In the genomic region with DNA sequence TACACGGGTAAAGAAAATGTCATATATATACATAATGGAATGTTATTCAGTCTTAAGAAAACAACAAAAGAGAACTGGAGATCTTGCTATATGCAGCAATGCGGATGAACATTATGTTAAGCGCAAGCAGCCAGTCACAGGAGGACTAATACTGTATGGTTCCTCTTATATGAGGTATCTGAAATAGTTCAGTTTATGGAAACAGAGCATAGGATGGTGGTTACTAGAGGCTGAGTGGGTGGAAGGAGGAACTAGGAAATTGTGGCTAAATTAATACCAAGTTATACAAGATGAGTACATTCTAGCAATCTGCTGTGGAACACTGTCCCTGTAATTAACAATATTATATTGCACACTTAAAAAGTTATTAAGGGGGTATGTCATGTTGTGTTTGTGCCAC, we compare ENCODE assay signal across 27 cellular contexts.
"Had no signal": no experiment of that assay in that cellular context is flagged by ENCODE, and none has a peak within 500 bp of the region (broad histone marks: within the 10 kb centered on the region; RNA-seq: fewer than 3 reads in every experiment).

No MANE protein-coding gene starts in this region.

- H3K36me3 Mint-ChIP-seq: activated naive CD8-positive, alpha-beta T cell treated with anti-CD3 and anti-CD28 coated beads, Interleukin-2, amount 10 ng/mL, durations not matched to agents 7 days and 5 days; naive thymus-derived CD4-positive, alpha-beta T cell had no signal

- H3K4me3 ChIP-seq: coronary artery, esophagus muscularis mucosa, left lung, lung, thoracic aorta, upper lobe of left lung had no signal

- H3K9me3 Mint-ChIP-seq: activated CD4-positive, alpha-beta memory T cell treated with anti-CD3 and anti-CD28 coated beads, Interleukin-2, amount 10 ng/mL, durations not matched to agents 7 days and 5 days; activated CD4-positive, alpha-beta T cell treated with anti-CD3 and anti-CD28 coated beads, Interleukin-2, amount 10 ng/mL, durations not matched to agents 24 days and 14 days; activated naive CD4-positive, alpha-beta T cell treated with anti-CD3 and anti-CD28 coated beads for 36 hours; activated naive CD8-positive, alpha-beta T cell treated with anti-CD3 and anti-CD28 coated beads, Interleukin-2, amount 10 ng/mL, durations not matched to agents 7 days and 5 days; neural crest cell had no signal

- H3K9me3 ChIP-seq: esophagus muscularis mucosa, left lung, thoracic aorta, upper lobe of left lung had no signal

- H3K4me1 Mint-ChIP-seq: activated CD4-positive, alpha-beta memory T cell treated with anti-CD3 and anti-CD28 coated beads, Interleukin-2, amount 10 ng/mL, durations not matched to agents 7 days and 5 days; activated CD4-positive, alpha-beta T cell treated with anti-CD3 and anti-CD28 coated beads, Interleukin-2, amount 10 ng/mL, durations not matched to agents 24 days and 14 days; activated naive CD8-positive, alpha-beta T cell treated with anti-CD3 and anti-CD28 coated beads, Interleukin-2, amount 10 ng/mL, durations not matched to agents 7 days and 5 days; naive thymus-derived CD4-positive, alpha-beta T cell; neural crest cell had no signal

- H3K36me3 ChIP-seq: esophagus muscularis mucosa, left lung, thoracic aorta, upper lobe of left lung had no signal

- H3K27ac Mint-ChIP-seq: activated CD4-positive, alpha-beta memory T cell treated with anti-CD3 and anti-CD28 coated beads, Interleukin-2, amount 10 ng/mL, durations not matched to agents 7 days and 5 days; activated CD4-positive, alpha-beta T cell treated with anti-CD3 and anti-CD28 coated beads, Interleukin-2, amount 10 ng/mL, durations not matched to agents 24 days and 14 days; activated naive CD4-positive, alpha-beta T cell treated with anti-CD3 and anti-CD28 coated beads for 36 hours; activated naive CD8-positive, alpha-beta T cell treated with anti-CD3 and anti-CD28 coated beads, Interleukin-2, amount 10 ng/mL, durations not matched to agents 7 days and 5 days; activated T-cell treated with anti-CD3 and anti-CD28 coated beads, Interleukin-2, amount 50 U/mL, for 72 hours; naive thymus-derived CD4-positive, alpha-beta T cell had no signal

- H3K27me3 Mint-ChIP-seq: activated CD4-positive, alpha-beta memory T cell treated with anti-CD3 and anti-CD28 coated beads, Interleukin-2, amount 10 ng/mL, durations not matched to agents 7 days and 5 days; activated CD4-positive, alpha-beta T cell treated with anti-CD3 and anti-CD28 coated beads, Interleukin-2, amount 10 ng/mL, durations not matched to agents 24 days and 14 days; activated naive CD8-positive, alpha-beta T cell treated with anti-CD3 and anti-CD28 coated beads, Interleukin-2, amount 10 ng/mL, durations not matched to agents 7 days and 5 days; naive thymus-derived CD4-positive, alpha-beta T cell had no signal

- H3K4me1 ChIP-seq: esophagus muscularis mucosa, left lung, upper lobe of left lung had no signal

- ATAC-seq: activated CD4-positive, CD25-positive, alpha-beta regulatory T cell treated with anti-CD3 and anti-CD28 coated beads, Interleukin-2, amount 50 U/mL, for 24 hours; activated T-cell treated with anti-CD3 and anti-CD28 coated beads, Interleukin-2, amount 50 U/mL, for 72 hours; left lung; naive thymus-derived CD4-positive, alpha-beta T cell; sciatic nerve had no signal

- H3K4me3 Mint-ChIP-seq: activated CD4-positive, alpha-beta memory T cell treated with anti-CD3 and anti-CD28 coated beads, Interleukin-2, amount 10 ng/mL, durations not matched to agents 7 days and 5 days; activated CD4-positive, alpha-beta T cell treated with anti-CD3 and anti-CD28 coated beads, Interleukin-2, amount 10 ng/mL, durations not matched to agents 24 days and 14 days; activated naive CD4-positive, alpha-beta T cell treated with anti-CD3 and anti-CD28 coated beads for 36 hours; activated naive CD8-positive, alpha-beta T cell treated with anti-CD3 and anti-CD28 coated beads, Interleukin-2, amount 10 ng/mL, durations not matched to agents 7 days and 5 days; activated T-cell treated with anti-CD3 and anti-CD28 coated beads, Interleukin-2, amount 50 U/mL, for 72 hours; naive thymus-derived CD4-positive, alpha-beta T cell; neural crest cell had no signal

- H3K27ac ChIP-seq: coronary artery, esophagus muscularis mucosa, left lung, thoracic aorta, upper lobe of left lung, VCaP had no signal

- DNase-seq: activated CD4-positive, alpha-beta memory T cell treated with anti-CD3 and anti-CD28 coated beads, Interleukin-2, amount 10 ng/mL, durations not matched to agents 7 days and 5 days; activated CD4-positive, alpha-beta T cell treated with anti-CD3 and anti-CD28 coated beads, Interleukin-2, amount 10 ng/mL, durations not matched to agents 24 days and 14 days; activated effector memory CD4-positive, alpha-beta T cell treated with Interleukin-2 at 50 U/mL for 16 hours; activated naive CD4-positive, alpha-beta T cell treated with anti-CD3 and anti-CD28 coated beads for 36 hours; activated naive CD8-positive, alpha-beta T cell treated with anti-CD3 and anti-CD28 coated beads, Interleukin-2, amount 10 ng/mL, durations not matched to agents 7 days and 5 days; activated T-cell treated with anti-CD3 and anti-CD28 coated beads, Interleukin-2, amount 50 U/mL, for 72 hours; amniotic stem cell; cerebellar nuclear complex; glutamatergic neuron; hippocampal formation; kidney glomerular epithelial cell; left lung; naive thymus-derived CD4-positive, alpha-beta T cell; posterior cingulate gyrus; small intestine; stimulated activated CD4-positive, alpha-beta T cell treated with anti-CD3 and anti-CD28 coated beads, Interleukin-4, amount 100 ng/mL, for 1 hour; stimulated activated naive CD4-positive, alpha-beta T cell treated with Interleukin-2 at 50 U/mL for 16 hours; T1000; upper lobe of left lung had no signal

- H3K27me3 ChIP-seq: esophagus muscularis mucosa, left lung, upper lobe of left lung had no signal
